18 cellular contexts compared by ENCODE assay signal in the genomic region with DNA sequence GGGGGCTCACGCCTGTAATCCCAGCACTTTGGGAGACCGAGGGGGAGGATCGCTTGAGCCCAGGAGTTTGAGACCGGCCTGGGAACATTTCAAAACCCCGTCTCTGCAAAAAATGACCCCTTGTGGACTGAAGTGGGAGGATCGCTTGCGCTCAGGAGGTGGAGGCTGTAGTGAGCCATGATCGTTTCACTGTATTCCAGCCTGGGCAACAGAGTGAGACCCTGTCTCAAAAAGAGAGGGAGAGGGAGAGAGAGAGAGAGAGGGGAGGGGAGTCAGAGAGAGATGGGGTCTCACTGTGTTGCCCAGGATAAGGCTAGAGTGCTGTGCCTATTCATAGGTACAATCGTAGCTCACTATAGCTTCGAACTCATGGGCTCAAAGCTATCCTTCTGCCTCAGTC. TPM values are rescaled to one million over a fixed set of nuclear protein-coding genes. Genes with fewer than 3 reads are reported as not detected.
DNase-seq lines count a peak whose midpoint lies in the region; ATAC-seq and TF ChIP-seq lines count a peak whose summit lies in the region.
"Had no signal": no experiment of that assay in that cellular context is flagged by ENCODE, and none has a peak within 500 bp of the region (broad histone marks: within the 10 kb centered on the region; RNA-seq: fewer than 3 reads in every experiment).

No MANE protein-coding gene starts in this region.

- H3K36me3 Mint-ChIP-seq in MCF 10A (ENCODE audit: insufficient read depth, unreplicated experiment) (peaks cover 33% of the 10 kb centered on the region), neural crest cell (ENCODE audit: low read depth) (no peaks in the 10 kb centered on the region)
- no peaks in the 10 kb centered on the region for H3K36me3 Mint-ChIP-seq in stimulated activated naive B cell treated with anti-CD40 and anti-IgM and Interleukin-4, amounts not matched to agents 10 μg/mL and 1 μg/mL and 100 μg/mL, for 72 hours

- intact Hi-C loops in MCF 10A (cut with micrococcal nuclease) (no loop called here), breast epithelium (cut with DNase I; ENCODE audit: low total_unique reads) (no loop called here)

- TF ChIP-seq POLR2A in breast epithelium (IDR thresholded peaks at IDR 0.05), result no peak

- H3K27me3 Mint-ChIP-seq in MCF 10A (ENCODE audit: insufficient read depth, unreplicated experiment) (no peaks in the 10 kb centered on the region), neural crest cell (ENCODE audit: low read depth) (peaks cover 60% of the 10 kb centered on the region)
- H3K27me3 Mint-ChIP-seq in stimulated activated naive B cell treated with anti-CD40 and anti-IgM and Interleukin-4, amounts not matched to agents 10 μg/mL and 1 μg/mL and 100 μg/mL, for 72 hours, result peaks cover 25 to 38% of the 10 kb centered on the region in 2 donors

- H3K27ac ChIP-seq in breast epithelium, result no peak overlapping the region
- H3K27ac ChIP-seq in duodenal mucosa (ENCODE audit: low read depth, low read length), result no peak overlapping the region
- H3K27ac ChIP-seq: GM23248 had no signal

- peaks cover 20% of the 10 kb centered on the region for H3K4me1 Mint-ChIP-seq in MCF 10A (ENCODE audit: insufficient read depth, unreplicated experiment)
- peaks cover 14% of the 10 kb centered on the region for H3K4me1 Mint-ChIP-seq in neural crest cell
- H3K4me1 Mint-ChIP-seq in stimulated activated naive B cell treated with anti-CD40 and anti-IgM and Interleukin-4, amounts not matched to agents 10 μg/mL and 1 μg/mL and 100 μg/mL, for 72 hours, result peaks cover 2 to 13% of the 10 kb centered on the region in 2 donors

- H3K9ac ChIP-seq in duodenal mucosa (ENCODE audit: low read depth in 1 of 2, low read length in 2 of 2), result no peak overlapping the region
- H3K9ac ChIP-seq: GM23248 had no signal

- H3K9me3 Mint-ChIP-seq in MCF 10A (ENCODE audit: unreplicated experiment) (no peaks in the 10 kb centered on the region), neural crest cell (no peaks in the 10 kb centered on the region)
- no peaks in the 10 kb centered on the region for H3K9me3 Mint-ChIP-seq in stimulated activated naive B cell treated with anti-CD40 and anti-IgM and Interleukin-4, amounts not matched to agents 10 μg/mL and 1 μg/mL and 100 μg/mL, for 72 hours

- BruUV-seq in MCF 10A (replicated peaks; lab: Mats Ljungman, UMichigan), result no TSS peak

- H3K4me3 ChIP-seq in breast epithelium (no peak overlapping the region), duodenal mucosa (ENCODE audit: low read depth in 1 of 2, low read length in 2 of 2) (peak overlapping the region; percentile 17 to 40)
- H3K4me3 ChIP-seq: GM23248 had no signal

- no peak for TF ChIP-seq CTCF in MCF 10A (IDR thresholded peaks at IDR 0.05; ENCODE audit: unreplicated experiment)
- no peak for TF ChIP-seq CTCF in breast epithelium (IDR thresholded peaks at IDR 0.05)
- peak; percentile 31 for TF ChIP-seq CTCF in neural crest cell (conservative IDR thresholded peaks at IDR 0.05)

- H3K4me3 Mint-ChIP-seq in MCF 10A (ENCODE audit: unreplicated experiment), result peak overlapping the region; percentile 79
- no peak overlapping the region for H3K4me3 Mint-ChIP-seq in neural crest cell
- H3K4me3 Mint-ChIP-seq in stimulated activated naive B cell treated with anti-CD40 and anti-IgM and Interleukin-4, amounts not matched to agents 10 μg/mL and 1 μg/mL and 100 μg/mL, for 72 hours, result no peak overlapping the region

- no peaks in the 10 kb centered on the region for H3K9me3 ChIP-seq in breast epithelium
- no peaks in the 10 kb centered on the region for H3K9me3 ChIP-seq in duodenal mucosa (ENCODE audit: control insufficient read depth in 1 of 2, low read length in 2 of 2)

- H3K27me3 ChIP-seq in breast epithelium (no peaks in the 10 kb centered on the region), duodenal mucosa (ENCODE audit: control insufficient read depth in 1 of 2, insufficient read depth in 2 of 2, low read length in 2 of 2) (peaks cover 0 to 3% of the 10 kb centered on the region in 2 donors)

- no peak for ATAC-seq in stimulated activated naive B cell treated with anti-CD40 and anti-IgM and Interleukin-4, amounts not matched to agents 10 μg/mL and 1 μg/mL and 100 μg/mL, for 72 hours (replicated peaks)
- ATAC-seq in GM18502 (IDR thresholded peaks at IDR 0.05; ENCODE audit: poor library complexity, unreplicated experiment), result no peak
- ATAC-seq: Panc1, Right ventricle myocardium inferior had no signal

- POLR2A ChIA-PET in MCF 10A (lab: Yijun Ruan, JAX), result interaction anchor here (0.6 to 3.7 kb wide), 3 partner anchors 34 to 203 kb away, joined by 3 to 63 read pairs (median 19); no protein-coding TSS in a partner anchor

- no peak overlapping the region for H3K27ac Mint-ChIP-seq in MCF 10A (ENCODE audit: low read depth, unreplicated experiment)
- H3K27ac Mint-ChIP-seq in neural crest cell (ENCODE audit: unreplicated experiment), result no peak overlapping the region
- H3K27ac Mint-ChIP-seq in stimulated activated naive B cell treated with anti-CD40 and anti-IgM and Interleukin-4, amounts not matched to agents 10 μg/mL and 1 μg/mL and 100 μg/mL, for 72 hours, result no peak overlapping the region

- H3K4me1 ChIP-seq in breast epithelium (no peaks in the 10 kb centered on the region), duodenal mucosa (ENCODE audit: control insufficient read depth in 1 of 2, insufficient read depth in 2 of 2, low read length in 2 of 2) (peaks cover 14 to 17% of the 10 kb centered on the region in 2 donors)

- CTCF ChIA-PET in MCF 10A (lab: Yijun Ruan, JAX), result interaction anchor here (0.5 to 3.2 kb wide), 4 partner anchors 35 to 1827 kb away, joined by 3 to 15 read pairs (median 4); no protein-coding TSS in a partner anchor

- H3K36me3 ChIP-seq in breast epithelium (no peaks in the 10 kb centered on the region), duodenal mucosa (ENCODE audit: control insufficient read depth in 1 of 2, insufficient read depth in 2 of 2, low read length in 2 of 2) (no peaks in the 10 kb centered on the region)

- DNase-seq in MCF 10A (ENCODE audit: unreplicated experiment) (no peak), breast epithelium (ENCODE audit: low spot score in 2 of 2) (no peak), neural crest cell (ENCODE audit: low read depth, low spot score) (no peak), cerebellar cortex (ENCODE audit: low spot score) (no peak), NCI-H1092 treated with DMSO at 0.1 percent for 48 hours (lab: John Stamatoyannopoulos, UW) (no peak)
- DNase-seq in stimulated activated naive B cell treated with anti-CD40 and anti-IgM and Interleukin-4, amounts not matched to agents 10 μg/mL and 1 μg/mL and 100 μg/mL, for 72 hours, result no peak
- DNase-seq: 8988T, DMS153, GF-D8, GM23248, NCI-H1417 treated with DMSO at 0.1 percent for 48 hours, NCI-H1930, NCI-H345, NCI-H526 had no signal

RNA-seq across cellular contexts. Expression of a gene that starts 2.8 kb away (rescaled TPM):
- total RNA-seq in MCF 10A (2022), result 32.5 and 34.7 TPM in 2 replicates
- 10 to 100 TPM; 50.5 to 57.8 (median 56.3) TPM for total RNA-seq in breast epithelium
- 35.8 and 38.2 TPM in 2 replicates for total RNA-seq in neural crest cell

Comparison
In these comparisons a context has a peak if more than half of its experiments do, and no peak if none do; other contexts are left out.
1. H3K4me3 ChIP-seq: peak in duodenal mucosa (2 of 2); none in breast epithelium (0 of 3).